ENCODE assay signal across 1 cellular context in genomic region chr9:116112236-116112635, GRCh38.
TF ChIP-seq lines count a peak whose summit lies in the region.

No MANE protein-coding gene starts in this region.

TF ChIP-seq in GM23338, 12 proteins besides CTCF, POLR2A, EP300 and RAD21 (continued from another document):
- TF ChIP-seq ZNF462 (CRISPR knock-in tag; IDR thresholded peaks at IDR 0.05) (no peak), ZNF114 (CRISPR knock-in tag; IDR thresholded peaks at IDR 0.05) (no peak), POLR2AphosphoS5 (IDR thresholded peaks at IDR 0.05; ENCODE audit: low read depth) (no peak), ZNF331 (CRISPR knock-in tag; IDR thresholded peaks at IDR 0.05; ENCODE audit: low read depth) (no peak), NANOG (IDR thresholded peaks at IDR 0.05; ENCODE audit: borderline replicate concordance) (no peak)
